Comparison of ENCODE assay signal across 1 cellular context in genomic region chr11:71772193-71772592, GRCh38.
A peak's percentile ranks its signal among the peaks of the same experiment; 100 is the strongest.
TF ChIP-seq lines count a peak whose summit lies in the region.
"Not testable (repeated sequence)": the region's sequence is repeated elsewhere in the genome, so short reads cannot be mapped to it uniquely, and the experiment has no call there.

No MANE protein-coding gene starts in this region.

TF ChIP-seq in K562, 482 proteins besides CTCF, POLR2A, EP300 and RAD21 (continued from another document):
- TF ChIP-seq C11orf30 (IDR thresholded peaks at IDR 0.05; ENCODE audit: low read depth), result peak; percentile 99
- peak; percentile 58; the same call in 1 of the 2 replicates for TF ChIP-seq SMARCE1 (IDR thresholded peaks at IDR 0.05)
- TF ChIP-seq RCOR1 (IDR thresholded peaks at IDR 0.05; ENCODE audit: borderline replicate concordance in 1 of 2, low read depth in 2 of 2, low read length in 2 of 2), result peak in 1 of 2 experiments; percentile 47; a peak in 1 of 4 replicates
- 0 out of 4 replicates have a peak, but pooled peaks of 1 of the 2 experiments have one; percentile 31 for TF ChIP-seq ZMIZ1 (IDR thresholded peaks at IDR 0.05; ENCODE audit: low read depth in 2 of 2, low read length in 2 of 2)
- 0 out of 2 replicates have a peak, but pooled peaks have one; percentile 20 for TF ChIP-seq CBFA2T2 (conservative IDR thresholded peaks at IDR 0.05)
- peak; percentile 39; the same call in 1 of the 2 replicates for TF ChIP-seq SMAD4 (CRISPR knock-in tag; conservative IDR thresholded peaks at IDR 0.05)
- peak; percentile 47; the same call in 1 of the 2 replicates for TF ChIP-seq CBFA2T3 (IDR thresholded peaks at IDR 0.05)
- TF ChIP-seq TAL1 (IDR thresholded peaks at IDR 0.05), result peak; percentile 6; the same call in 1 of the 2 replicates
- TF ChIP-seq MYC (IDR thresholded peaks at IDR 0.05; ENCODE audit: low read depth, low read length), result 0 out of 2 replicates have a peak, but pooled peaks have one; percentile 34
- not testable (repeated sequence) for TF ChIP-seq MYC (CRISPR knock-in tag; IDR thresholded peaks at IDR 0.05; ENCODE audit: borderline replicate concordance, low read depth)
- peak; percentile 52; the same call in 1 of the 2 replicates for TF ChIP-seq JUND (IDR thresholded peaks at IDR 0.05; ENCODE audit: borderline replicate concordance, low read depth, low read length)
- peak; percentile 45; the same call in 1 of the 3 replicates for TF ChIP-seq JUND (tag; IDR thresholded peaks at IDR 0.05; ENCODE audit: borderline replicate concordance, low read depth, low read length)
- TF ChIP-seq ZBTB17 (CRISPR knock-in tag; IDR thresholded peaks at IDR 0.05), result peak; percentile 97
- TF ChIP-seq EHMT2 (IDR thresholded peaks at IDR 0.05), result peak; percentile 85; the same call in 1 of the 2 replicates
- TF ChIP-seq CREM (IDR thresholded peaks at IDR 0.05; ENCODE audit: low read depth), result peak; percentile 58
- TF ChIP-seq MAFK (IDR thresholded peaks at IDR 0.05; ENCODE audit: low read length), result peak; percentile 92
- peak; percentile 65 for TF ChIP-seq CTBP1 (IDR thresholded peaks at IDR 0.05; ENCODE audit: borderline replicate concordance)
- peak; percentile 98 for TF ChIP-seq MAFG (tag; conservative IDR thresholded peaks at IDR 0.05)
- TF ChIP-seq DPF2 (IDR thresholded peaks at IDR 0.05), result peak; percentile 52
- peak; percentile 50; the same call in 1 of the 2 replicates for TF ChIP-seq ARID1B (IDR thresholded peaks at IDR 0.05)
- 0 out of 2 replicates have a peak, but pooled peaks have one; percentile 16 for TF ChIP-seq GABPA (tag; conservative IDR thresholded peaks at IDR 0.05; ENCODE audit: low read depth)
- TF ChIP-seq ATF7 (IDR thresholded peaks at IDR 0.05), result peak; percentile 52; the same call in 1 of the 2 replicates
